ENCODE assay signal across 17 cellular contexts in genomic region chr1:174828264-174828663, GRCh38.
DNase-seq lines count a peak whose midpoint lies in the region; ATAC-seq and TF ChIP-seq lines count a peak whose summit lies in the region.
"Had no signal": no experiment of that assay in that cellular context is flagged by ENCODE, and none has a peak within 500 bp of the region (broad histone marks: within the 10 kb centered on the region; RNA-seq: fewer than 3 reads in every experiment).

No MANE protein-coding gene starts in this region.

- H3K4me1 Mint-ChIP-seq in activated T-cell treated with anti-CD3 and anti-CD28 coated beads, Interleukin-2, amount 50 U/mL, for 72 hours (ENCODE audit: low read depth) = peaks cover 6% of the 10 kb centered on the region

- H3K36me3 ChIP-seq in mammary epithelial cell (ENCODE audit: insufficient read depth, low read length) = no peaks in the 10 kb centered on the region
- no peaks in the 10 kb centered on the region for H3K36me3 ChIP-seq in breast epithelium
- no peaks in the 10 kb centered on the region for H3K36me3 ChIP-seq in trophoblast cell (ENCODE audit: control insufficient read depth in 1 of 2, insufficient read depth in 2 of 2, low read length in 2 of 2)
- no peaks in the 10 kb centered on the region for H3K36me3 ChIP-seq in ovary

- no peak overlapping the region for H3K9ac ChIP-seq in mammary epithelial cell (ENCODE audit: insufficient read depth, low read length)
- no peak overlapping the region for H3K9ac ChIP-seq in trophoblast cell (ENCODE audit: low read length)
- H3K9ac ChIP-seq: BLaER1 treated with 17β-estradiol and CSF1 and Interleukin-3, amounts not matched to agents 10 nM and 100 nM had no signal

- TF ChIP-seq CTCF in mammary epithelial cell (conservative IDR thresholded peaks at IDR 0.05 in 1 of 2, IDR thresholded peaks at IDR 0.05 in 1 of 2; ENCODE audit: extremely low read depth in 1 of 2, insufficient read depth in 1 of 2, low read depth in 1 of 2, low read length in 2 of 2) (no peak), breast epithelium (IDR thresholded peaks at IDR 0.05) (no peak), ovary (IDR thresholded peaks at IDR 0.05) (no peak)

- peak overlapping the region; percentile 34 for H3K4me2 ChIP-seq in mammary epithelial cell (ENCODE audit: insufficient read depth, low read depth, low read length)
- no peak overlapping the region for H3K4me2 ChIP-seq in trophoblast cell (ENCODE audit: low read length)

- no peak overlapping the region for H2BK5ac ChIP-seq in trophoblast cell (ENCODE audit: low read depth, low read length, poor library complexity)

- H4K20me1 ChIP-seq in mammary epithelial cell (ENCODE audit: insufficient read depth, low read length) = no peaks in the 10 kb centered on the region
- H4K20me1 ChIP-seq: BLaER1 treated with 17β-estradiol and CSF1 and Interleukin-3, amounts not matched to agents 10 nM and 100 nM had no signal

- H3K79me1 ChIP-seq in trophoblast cell (ENCODE audit: low read length) = no peaks in the 10 kb centered on the region

- no peak overlapping the region for H4K8ac ChIP-seq in trophoblast cell (ENCODE audit: low read depth, low read length)

- H3K27me3 Mint-ChIP-seq in activated T-cell treated with anti-CD3 and anti-CD28 coated beads, Interleukin-2, amount 50 U/mL, for 72 hours (ENCODE audit: low read depth) = no peaks in the 10 kb centered on the region
- H3K27me3 Mint-ChIP-seq: CD4-positive, CD25-positive, alpha-beta regulatory T cell had no signal

- in situ Hi-C loops in mammary epithelial cell (cut with MboI; ENCODE audit: low sequenced_read_pairs in 2 of 2) = no loop called here

- H3K14ac ChIP-seq in trophoblast cell (ENCODE audit: low read length) = no peak overlapping the region

- peak overlapping the region; percentile 10 for H2AFZ ChIP-seq in mammary epithelial cell (ENCODE audit: low read depth, low read length)
- H2AFZ ChIP-seq in trophoblast cell (ENCODE audit: insufficient read depth, low read length, poor library complexity) = no peak overlapping the region

- intact Hi-C loops in mammary epithelial cell (cut with micrococcal nuclease) = no loop called here
- intact Hi-C loops in breast epithelium (cut with DNase I; ENCODE audit: low total_unique reads) = no loop called here
- intact Hi-C loops in ovary (cut with DNase I) = no loop called here

- H3K4me1 ChIP-seq in mammary epithelial cell (ENCODE audit: insufficient read depth, low read length) = peaks cover 12% of the 10 kb centered on the region
- no peaks in the 10 kb centered on the region for H3K4me1 ChIP-seq in breast epithelium
- no peaks in the 10 kb centered on the region for H3K4me1 ChIP-seq in trophoblast cell (ENCODE audit: control insufficient read depth in 1 of 2, insufficient read depth in 2 of 2, low read length in 2 of 2)
- H3K4me1 ChIP-seq in ovary (ENCODE audit: insufficient read depth) = no peaks in the 10 kb centered on the region

- no peak overlapping the region for H2BK12ac ChIP-seq in trophoblast cell (ENCODE audit: low read length)

- CTCF ChIA-PET in mammary epithelial cell (lab: Charles Lee; ENCODE audit: low non-redundant PET) = no interaction called here

- no peak for ATAC-seq in activated T-cell treated with anti-CD3 and anti-CD28 coated beads, Interleukin-2, amount 50 U/mL, for 72 hours (replicated peaks in 1 of 2)
- ATAC-seq: HCT116 had no signal

- H3K18ac ChIP-seq in trophoblast cell (ENCODE audit: low read length) = no peak overlapping the region

- H3K36me3 Mint-ChIP-seq in activated T-cell treated with anti-CD3 and anti-CD28 coated beads, Interleukin-2, amount 50 U/mL, for 72 hours (ENCODE audit: insufficient read depth in 2 of 2) = no peaks in the 10 kb centered on the region

- dilution Hi-C loops in mammary epithelial cell (cut with HindIII; ENCODE audit: low sequenced_read_pairs) = no loop called here

- H4K12ac ChIP-seq in trophoblast cell (ENCODE audit: low read depth, low read length) = no peak overlapping the region

- H3K27ac ChIP-seq in mammary epithelial cell (ENCODE audit: insufficient read depth, low read depth, low read length) (peak overlapping the region; percentile 49), breast epithelium (no peak overlapping the region), epithelial cell of prostate (peak overlapping the region; percentile 65), trophoblast cell (ENCODE audit: low read depth, low read length) (no peak overlapping the region), ovary (no peak overlapping the region)
- H3K27ac ChIP-seq: 22Rv1; BLaER1 treated with 17β-estradiol and CSF1 and Interleukin-3, amounts not matched to agents 10 nM and 100 nM had no signal

- H3K4me3 Mint-ChIP-seq in activated T-cell treated with anti-CD3 and anti-CD28 coated beads, Interleukin-2, amount 50 U/mL, for 72 hours = no peak overlapping the region
- H3K4me3 Mint-ChIP-seq: CD4-positive, CD25-positive, alpha-beta regulatory T cell had no signal

- H3K27ac Mint-ChIP-seq in activated T-cell treated with anti-CD3 and anti-CD28 coated beads, Interleukin-2, amount 50 U/mL, for 72 hours = no peak overlapping the region

- H2AK5ac ChIP-seq in trophoblast cell (ENCODE audit: low read length) = no peak overlapping the region

- WGBS in mammary epithelial cell (ENCODE audit: low coverage, missing lambda C conversion rate) = 19% methylated on average over 3 of the region's 3 CpGs
- WGBS in trophoblast cell (ENCODE audit: extremely low coverage, insufficient coverage, insufficient read length) = no CpG with 5 or more reads among the region's 3 CpGs
- WGBS in ovary, 3 donors = 90 to 95% (median 94%) methylated on average over 3 of the region's 3 CpGs

- no TSS peak for BruUV-seq in mammary epithelial cell (replicated peaks; lab: Mats Ljungman, UMichigan)

- H4K91ac ChIP-seq in trophoblast cell (ENCODE audit: low read depth, low read length) = no peak overlapping the region

- H3K79me2 ChIP-seq in mammary epithelial cell (ENCODE audit: insufficient read depth, low read length) = no peaks in the 10 kb centered on the region
- no peaks in the 10 kb centered on the region for H3K79me2 ChIP-seq in trophoblast cell (ENCODE audit: control insufficient read depth, insufficient read depth, low read length, poor library complexity)

- peak overlapping the region; percentile 30 for H3K23ac ChIP-seq in trophoblast cell (ENCODE audit: low read length)

- TF ChIP-seq POLR2A in breast epithelium (IDR thresholded peaks at IDR 0.05) = no peak
- TF ChIP-seq POLR2A in ovary (IDR thresholded peaks at IDR 0.05) = no peak

- DNase-seq in mammary epithelial cell (peak; percentile 55), breast epithelium (ENCODE audit: low spot score in 2 of 2) (no peak), MV-4-11 (lab: John Stamatoyannopoulos, UW) (peak; percentile 1), epithelial cell of prostate (ENCODE audit: low read depth, low spot score) (no peak), trophoblast cell (no peak), ovary (no peak)
- DNase-seq in activated T-cell treated with anti-CD3 and anti-CD28 coated beads, Interleukin-2, amount 50 U/mL, for 72 hours = no peak
- no peak for DNase-seq in activated CD8-positive, alpha-beta memory T cell treated with anti-CD3 and anti-CD28 coated beads for 24 hours
- DNase-seq: Calu3; CD4-positive, CD25-positive, alpha-beta regulatory T cell; DMS153; DMS79 treated with DMSO at 0.1 percent for 48 hours; EL; GDM1 had no signal

- no peak overlapping the region for H3K4me3 ChIP-seq in mammary epithelial cell (replicated peaks in 1 of 3; ENCODE audit: insufficient read depth in 1 of 3, low read depth in 2 of 3, low read length in 3 of 3)
- H3K4me3 ChIP-seq in breast epithelium = no peak overlapping the region
- H3K4me3 ChIP-seq in trophoblast cell (ENCODE audit: low read depth, low read length) = no peak overlapping the region
- H3K4me3 ChIP-seq in ovary = no peak overlapping the region
- H3K4me3 ChIP-seq: BLaER1 treated with 17β-estradiol and CSF1 and Interleukin-3, amounts not matched to agents 10 nM and 100 nM had no signal

- H3K4ac ChIP-seq in trophoblast cell (ENCODE audit: low read depth, low read length) = no peak overlapping the region

- no peaks in the 10 kb centered on the region for H3K9me3 ChIP-seq in mammary epithelial cell (replicated peaks; ENCODE audit: insufficient read depth, low read length)
- no peaks in the 10 kb centered on the region for H3K9me3 ChIP-seq in breast epithelium
- no peaks in the 10 kb centered on the region for H3K9me3 ChIP-seq in trophoblast cell (ENCODE audit: insufficient read depth, low read depth, low read length)
- H3K9me3 ChIP-seq in ovary = no peaks in the 10 kb centered on the region
- H3K9me3 ChIP-seq: BLaER1 treated with 17β-estradiol and CSF1 and Interleukin-3, amounts not matched to agents 10 nM and 100 nM had no signal

- no peaks in the 10 kb centered on the region for H3K27me3 ChIP-seq in mammary epithelial cell (ENCODE audit: insufficient read depth, low read length)
- no peaks in the 10 kb centered on the region for H3K27me3 ChIP-seq in breast epithelium
- H3K27me3 ChIP-seq in trophoblast cell (ENCODE audit: insufficient read depth, low read length) = no peaks in the 10 kb centered on the region
- H3K27me3 ChIP-seq in ovary = no peaks in the 10 kb centered on the region
- H3K27me3 ChIP-seq: BLaER1 treated with 17β-estradiol and CSF1 and Interleukin-3, amounts not matched to agents 10 nM and 100 nM had no signal

- no peak for TF ChIP-seq EP300 in ovary (IDR thresholded peaks at IDR 0.05)

- no peaks in the 10 kb centered on the region for H3K9me3 Mint-ChIP-seq in activated T-cell treated with anti-CD3 and anti-CD28 coated beads, Interleukin-2, amount 50 U/mL, for 72 hours
- H3K9me3 Mint-ChIP-seq: CD4-positive, CD25-positive, alpha-beta regulatory T cell had no signal

- no peak overlapping the region for H2BK120ac ChIP-seq in trophoblast cell (ENCODE audit: insufficient read depth, low read length, poor library complexity)

Comparison
In these comparisons a context has a peak if more than half of its experiments do, and no peak if none do; other contexts are left out.
1. DNase-seq: peak in mammary epithelial cell (single experiment) and MV-4-11 (single experiment); none in breast epithelium (0 of 2), epithelial cell of prostate (single experiment), trophoblast cell (0 of 2), ovary (0 of 5), activated T-cell treated with anti-CD3 and anti-CD28 coated beads, Interleukin-2, amount 50 U/mL, for 72 hours (0 of 2) and activated CD8-positive, alpha-beta memory T cell treated with anti-CD3 and anti-CD28 coated beads for 24 hours (single experiment).
2. H3K27ac ChIP-seq: peak in mammary epithelial cell (single experiment) and epithelial cell of prostate (single experiment); none in breast epithelium (0 of 2), trophoblast cell (single experiment) and ovary (0 of 2).